In the genomic region with DNA sequence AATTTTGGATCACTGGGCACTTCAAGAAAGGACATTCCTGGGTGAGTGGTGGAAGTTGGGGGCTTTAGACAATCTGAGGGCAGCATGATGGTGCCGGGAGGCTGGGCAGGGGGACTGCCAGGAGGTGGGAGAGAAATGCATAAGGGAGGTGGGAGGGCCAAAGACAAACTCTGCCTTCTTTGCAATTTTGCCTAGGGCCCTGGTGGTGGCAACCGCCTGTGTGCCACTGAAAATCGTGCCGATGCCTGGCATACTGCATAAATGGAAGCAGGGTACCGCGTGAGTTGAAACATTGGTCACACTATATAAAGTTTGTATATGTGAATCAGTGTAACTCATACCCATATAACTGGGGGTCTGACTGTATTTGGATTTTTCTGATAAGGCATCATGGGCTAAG, we compare ENCODE assay signal across 10 cellular contexts. TPM values are rescaled to one million over a fixed set of nuclear protein-coding genes. Genes with fewer than 3 reads are reported as not detected.
DNase-seq lines count a peak whose midpoint lies in the region; ATAC-seq and TF ChIP-seq lines count a peak whose summit lies in the region.
"Had no signal": no experiment of that assay in that cellular context is flagged by ENCODE, and none has a peak within 500 bp of the region (broad histone marks: within the 10 kb centered on the region; RNA-seq: fewer than 3 reads in every experiment).

No MANE protein-coding gene starts in this region.

- no peak overlapping the region for H2BK5ac ChIP-seq in H9 (ENCODE audit: insufficient read length, low read length)

- no peak overlapping the region for H3K23ac ChIP-seq in H9 (ENCODE audit: insufficient read length, low read depth, low read length)

- ATAC-seq in GM21786 (IDR thresholded peaks at IDR 0.05; ENCODE audit: unreplicated experiment): no peak

- TF ChIP-seq CTCF in H9 (conservative IDR thresholded peaks at IDR 0.05) (no peak), OCI-LY7 (conservative IDR thresholded peaks at IDR 0.05; ENCODE audit: low read length) (no peak), coronary artery (IDR thresholded peaks at IDR 0.05) (no peak), prostate gland (IDR thresholded peaks at IDR 0.05) (no peak)

- H3K9ac ChIP-seq in H9 (ENCODE audit: extremely low read depth, insufficient read length, low read length): no peak overlapping the region

- no CpG with 5 or more reads among the region's 6 CpGs for WGBS in H9 (ENCODE audit: extremely low coverage, insufficient read length, low lambda C conversion rate)
- WGBS in prostate gland: 54% methylated on average over 6 of the region's 6 CpGs

- H3K79me2 ChIP-seq in H9 (ENCODE audit: insufficient read depth, low read length) (peaks cover 35% of the 10 kb centered on the region; the same call in 1 of the 2 replicates), OCI-LY7 (ENCODE audit: insufficient read depth, low read depth, low read length) (peaks cover 83% of the 10 kb centered on the region)

- H3K4me3 ChIP-seq in OCI-LY7 (ENCODE audit: low read depth, low read length, poor library complexity, severe bottlenecking): peak overlapping the region; percentile 90
- H3K4me3 ChIP-seq in coronary artery: peak overlapping the region; percentile 38
- no peak overlapping the region for H3K4me3 ChIP-seq in prostate gland
- H3K4me3 ChIP-seq: MG63 had no signal

- H2BK15ac ChIP-seq in H9 (ENCODE audit: low read depth, low read length): no peak overlapping the region

- H4K20me1 ChIP-seq in H9 (ENCODE audit: control insufficient read depth, insufficient read depth, insufficient read length) (no peaks in the 10 kb centered on the region), OCI-LY7 (ENCODE audit: insufficient read depth, low read length) (peaks cover 56% of the 10 kb centered on the region)

- no peak overlapping the region for H3K18ac ChIP-seq in H9 (ENCODE audit: insufficient read length, low read depth, low read length)

- H3K79me1 ChIP-seq in H9 (ENCODE audit: insufficient read depth, low read depth, low read length, poor library complexity, severe bottlenecking): no peaks in the 10 kb centered on the region

- H3K36me3 ChIP-seq in OCI-LY7 (ENCODE audit: insufficient read depth, low read length) (peaks cover 60% of the 10 kb centered on the region), prostate gland (no peaks in the 10 kb centered on the region)

- H3K4me1 Mint-ChIP-seq in H9: peaks cover 25 to 29% of the 10 kb centered on the region in 2 experiments

- H3K4me3 Mint-ChIP-seq in H9: peak overlapping the region; percentile 30 to 66; a peak in 4 of 5 replicates

- BruUV-seq in OCI-LY7 (replicated peaks; lab: Mats Ljungman, UMichigan): no TSS peak

- H4K8ac ChIP-seq in H9 (replicated peaks; ENCODE audit: insufficient read length, low read depth, low read length): no peak overlapping the region

- H3K4me1 ChIP-seq in H9 (ENCODE audit: insufficient read depth, low read length) (no peaks in the 10 kb centered on the region), OCI-LY7 (ENCODE audit: insufficient read depth, low read length, poor library complexity, severe bottlenecking) (peaks cover 28% of the 10 kb centered on the region), prostate gland (replicated peaks) (no peaks in the 10 kb centered on the region)

- H3K9me3 ChIP-seq in H9 (ENCODE audit: control insufficient read depth, low read depth, low read length) (no peaks in the 10 kb centered on the region), OCI-LY7 (ENCODE audit: low read length) (no peaks in the 10 kb centered on the region), prostate gland (no peaks in the 10 kb centered on the region)
- H3K9me3 ChIP-seq: MG63 had no signal

- no peak overlapping the region for H3K56ac ChIP-seq in H9 (ENCODE audit: insufficient read length, low read depth, low read length)

- intact Hi-C loops in OCI-LY7 (cut with micrococcal nuclease; ENCODE audit: unreplicated experiment) (no loop called here), prostate gland (cut with DNase I) (loop anchor here (10.0 kb wide), 2 partner anchors 128 to 702 kb away; a partner anchor contains a TSS)

- DNase-seq in H9 (no peak), OCI-LY7 (ENCODE audit: low spot score) (no peak), coronary artery (ENCODE audit: low spot score) (no peak), prostate gland (ENCODE audit: low spot score) (no peak), activated gamma-delta T cell treated with Interleukin-2 at 50 U/mL for 16 hours (no peak), GDM1 (lab: John Stamatoyannopoulos, UW) (no peak)
- DNase-seq: activated effector memory CD4-positive, alpha-beta T cell treated with Interleukin-2 at 50 U/mL for 16 hours; head of caudate nucleus; MG63 had no signal

- no peak overlapping the region for H3T11ph ChIP-seq in H9 (ENCODE audit: low read length)

- H3K4me2 ChIP-seq in H9 (ENCODE audit: insufficient read depth, insufficient read length, low read length) (no peak overlapping the region), OCI-LY7 (ENCODE audit: low read length) (peak overlapping the region; percentile 95)

- no peak overlapping the region for H2BK120ac ChIP-seq in H9 (ENCODE audit: low read depth, low read length, poor library complexity, severe bottlenecking)

- peak overlapping the region in 1 of 3 experiments; percentile 58; a peak in 1 of 7 replicates for H3K27ac Mint-ChIP-seq in H9

- no peak overlapping the region for H3K4ac ChIP-seq in H9 (ENCODE audit: low read depth, low read length)

- H3K27me3 ChIP-seq in H9 (ENCODE audit: insufficient read depth, low read length): no peaks in the 10 kb centered on the region
- no peaks in the 10 kb centered on the region for H3K27me3 ChIP-seq in prostate gland (replicated peaks; ENCODE audit: insufficient read depth)
- H3K27me3 ChIP-seq: MG63 had no signal

- H2BK12ac ChIP-seq in H9 (ENCODE audit: insufficient read length, low read depth, low read length): no peak overlapping the region

- no peak overlapping the region for H2AK5ac ChIP-seq in H9 (ENCODE audit: insufficient read length, low read length)

- no peak for TF ChIP-seq POLR2A in prostate gland (IDR thresholded peaks at IDR 0.05)

- H2BK20ac ChIP-seq in H9 (ENCODE audit: low read depth, low read length, poor library complexity, severe bottlenecking): no peak overlapping the region

- H3K27ac ChIP-seq in H9 (ENCODE audit: insufficient read length, low read depth, low read length): no peak overlapping the region
- H3K27ac ChIP-seq in OCI-LY7 (ENCODE audit: low read depth, low read length, poor library complexity, severe bottlenecking): no peak overlapping the region
- H3K27ac ChIP-seq in coronary artery: no peak overlapping the region
- H3K27ac ChIP-seq in prostate gland: peak overlapping the region; percentile 99 to 100

- no peaks in the 10 kb centered on the region for H3K27me3 Mint-ChIP-seq in H9 (ENCODE audit: low read depth)

- H3K9me3 Mint-ChIP-seq in H9: no peaks in the 10 kb centered on the region; a peak in 1 of 5 replicates

- peaks cover 3 to 25% (median 23%) of the 10 kb centered on the region in 3 experiments; a peak in 6 of 7 replicates for H3K36me3 Mint-ChIP-seq in H9 (ENCODE audit: insufficient read depth in 1 of 3, low read depth in 3 of 3)

- peaks cover 6% of the 10 kb centered on the region for H3K23me2 ChIP-seq in H9 (ENCODE audit: insufficient read length, low read depth, low read length, poor library complexity, severe bottlenecking)

- no peak overlapping the region for H2AFZ ChIP-seq in H9 (ENCODE audit: low read length)
- no peak overlapping the region for H2AFZ ChIP-seq in OCI-LY7 (ENCODE audit: low read length)

- CTCF ChIA-PET in OCI-LY7 (lab: Charles Lee; ENCODE audit: unreplicated experiment): no interaction called here

- POLR2A ChIA-PET in OCI-LY7 (lab: Charles Lee): interaction anchor here (0.6 to 1.5 kb wide), 4 partner anchors 19 to 485 kb away, joined by 3 to 5 read pairs (median 4); no protein-coding TSS in a partner anchor

- no peak overlapping the region for H4K5ac ChIP-seq in H9 (ENCODE audit: insufficient read length, low read depth, low read length)

- H3K14ac ChIP-seq in H9 (ENCODE audit: insufficient read depth, low read length): no peak overlapping the region

- no peaks in the 10 kb centered on the region for H3K9me2 ChIP-seq in OCI-LY7 (ENCODE audit: insufficient read depth, low read length)

- no peak overlapping the region for H4K91ac ChIP-seq in H9 (ENCODE audit: insufficient read length, low read depth, low read length)

RNA-seq across cellular contexts. Expression of a gene that starts 3.3 kb away (rescaled TPM):
- total RNA-seq in H9 (2021) (81.2 and 84.5 TPM in 2 replicates), OCI-LY7 (2022) (143 and 163 TPM in 2 replicates), prostate gland (10 to 100 TPM; 71.2 to 81.7 TPM)
- 79.6 and 94.9 TPM in 2 replicates for total RNA-seq in OCI-LY7 (2014; rRNA removed; shearing (Covaris generic))

RNA-seq across cellular contexts. Expression of a gene that starts 21.8 kb away (rescaled TPM):
- total RNA-seq in H9 (2021) (10.9 and 16.0 TPM in 2 replicates), OCI-LY7 (2022) (15.1 and 18.4 TPM in 2 replicates), prostate gland (10 to 100 TPM; 17.8 to 29.6 TPM)
- 7.2 and 19.5 TPM in 2 replicates for total RNA-seq in OCI-LY7 (2014; rRNA removed; shearing (Covaris generic))

Comparison
In these comparisons a context has a peak if more than half of its experiments do, and no peak if none do; other contexts are left out.
1. H3K27ac ChIP-seq: peak in prostate gland (2 of 2); none in H9 (single experiment), OCI-LY7 (single experiment) and coronary artery (0 of 2).
2. H3K4me3 ChIP-seq: peak in OCI-LY7 (single experiment) and coronary artery (single experiment); none in prostate gland (0 of 2).